Comparison of ENCODE assay signal across 13 cellular contexts in genomic region chr9:131817073-131817472, GRCh38.
DNase-seq lines count a peak whose midpoint lies in the region; ATAC-seq and TF ChIP-seq lines count a peak whose summit lies in the region.
"Had no signal": no experiment of that assay in that cellular context is flagged by ENCODE, and none has a peak within 500 bp of the region (broad histone marks: within the 10 kb centered on the region; RNA-seq: fewer than 3 reads in every experiment).

No MANE protein-coding gene starts in this region.

- H3K4me3 Mint-ChIP-seq in activated T-cell treated with anti-CD3 and anti-CD28 coated beads, Interleukin-2, amount 50 U/mL, for 4 hours: no peak overlapping the region
- H3K4me3 Mint-ChIP-seq: CD4-positive, CD25-positive, alpha-beta regulatory T cell had no signal

- H3K9me3 Mint-ChIP-seq in activated T-cell treated with anti-CD3 and anti-CD28 coated beads, Interleukin-2, amount 50 U/mL, for 4 hours: no peaks in the 10 kb centered on the region
- H3K9me3 Mint-ChIP-seq: CD4-positive, CD25-positive, alpha-beta regulatory T cell had no signal

- no peak overlapping the region for H3K27ac ChIP-seq in osteoblast (ENCODE audit: low read depth, low read length)
- H3K27ac ChIP-seq: BLaER1 treated with 17β-estradiol and CSF1 and Interleukin-3, amounts not matched to agents 10 nM and 100 nM had no signal

- no peaks in the 10 kb centered on the region for H3K4me1 Mint-ChIP-seq in activated T-cell treated with anti-CD3 and anti-CD28 coated beads, Interleukin-2, amount 50 U/mL, for 4 hours (ENCODE audit: low read depth)

- ATAC-seq in GM19035 (IDR thresholded peaks at IDR 0.05; ENCODE audit: unreplicated experiment): no peak
- ATAC-seq in activated T-cell treated with anti-CD3 and anti-CD28 coated beads, Interleukin-2, amount 50 U/mL, for 4 hours: no peak
- ATAC-seq: HCT116 had no signal

- no peaks in the 10 kb centered on the region for H3K36me3 ChIP-seq in osteoblast (ENCODE audit: insufficient read depth, low read length)
- H3K36me3 ChIP-seq: BLaER1 treated with 17β-estradiol and CSF1 and Interleukin-3, amounts not matched to agents 10 nM and 100 nM had no signal

- no peaks in the 10 kb centered on the region for H4K20me1 ChIP-seq in osteoblast (ENCODE audit: insufficient read depth, low read length)
- H4K20me1 ChIP-seq: BLaER1 treated with 17β-estradiol and CSF1 and Interleukin-3, amounts not matched to agents 10 nM and 100 nM had no signal

- no peak for TF ChIP-seq CTCF in osteoblast (IDR thresholded peaks at IDR 0.05; ENCODE audit: extremely low read depth, low read depth, low read length)

- H3K4me1 ChIP-seq in osteoblast (ENCODE audit: insufficient read depth, low read length): no peaks in the 10 kb centered on the region
- H3K4me1 ChIP-seq: BLaER1 treated with 17β-estradiol and CSF1 and Interleukin-3, amounts not matched to agents 10 nM and 100 nM had no signal

- peak; percentile 9 for DNase-seq in NCI-H2227 (lab: John Stamatoyannopoulos, UW; ENCODE audit: unreplicated experiment)
- DNase-seq in NCI-H2227 treated with DMSO at 0.1 percent for 48 hours (lab: John Stamatoyannopoulos, UW): no peak
- DNase-seq in NCI-H1092 (lab: John Stamatoyannopoulos, UW): peak; percentile 39
- peak; percentile 32 for DNase-seq in NCI-H2196 (lab: John Stamatoyannopoulos, UW; ENCODE audit: unreplicated experiment)
- peak; percentile 54 for DNase-seq in osteoblast (ENCODE audit: insufficient read length, low spot score, missing footprints)
- no peak for DNase-seq in activated T-cell treated with anti-CD3 and anti-CD28 coated beads, Interleukin-2, amount 50 U/mL, for 4 hours
- DNase-seq: 8988T; ACHN; CD4-positive, CD25-positive, alpha-beta regulatory T cell; GF-D8 had no signal

- peaks cover 38% of the 10 kb centered on the region for H3K27me3 Mint-ChIP-seq in activated T-cell treated with anti-CD3 and anti-CD28 coated beads, Interleukin-2, amount 50 U/mL, for 4 hours (ENCODE audit: low read depth)

- no peaks in the 10 kb centered on the region for H3K9me3 ChIP-seq in osteoblast (ENCODE audit: low read depth, low read length)
- H3K9me3 ChIP-seq: BLaER1 treated with 17β-estradiol and CSF1 and Interleukin-3, amounts not matched to agents 10 nM and 100 nM had no signal

- no peak overlapping the region for H3K4me2 ChIP-seq in osteoblast (ENCODE audit: insufficient read depth, low read length)
- H3K4me2 ChIP-seq: BLaER1 treated with 17β-estradiol and CSF1 and Interleukin-3, amounts not matched to agents 10 nM and 100 nM had no signal

- H3K27me3 ChIP-seq in osteoblast (ENCODE audit: insufficient read depth, low read length): peaks cover 49% of the 10 kb centered on the region
- H3K27me3 ChIP-seq: BLaER1 treated with 17β-estradiol and CSF1 and Interleukin-3, amounts not matched to agents 10 nM and 100 nM had no signal

- H3K4me3 ChIP-seq in osteoblast (ENCODE audit: insufficient read depth, low read length): no peak overlapping the region
- H3K4me3 ChIP-seq: BLaER1 treated with 17β-estradiol and CSF1 and Interleukin-3, amounts not matched to agents 10 nM and 100 nM had no signal

- H2AFZ ChIP-seq in osteoblast (ENCODE audit: low read length): no peak overlapping the region

- H3K79me2 ChIP-seq in osteoblast (ENCODE audit: insufficient read depth, low read length): no peaks in the 10 kb centered on the region

- no peaks in the 10 kb centered on the region for H3K36me3 Mint-ChIP-seq in activated T-cell treated with anti-CD3 and anti-CD28 coated beads, Interleukin-2, amount 50 U/mL, for 4 hours (ENCODE audit: insufficient read depth)
- H3K36me3 Mint-ChIP-seq: CD4-positive, CD25-positive, alpha-beta regulatory T cell had no signal

Comparison
In these comparisons a context has a peak if more than half of its experiments do, and no peak if none do; other contexts are left out.
1. DNase-seq: peak in NCI-H2227 (single experiment), NCI-H1092 (single experiment), NCI-H2196 (single experiment) and osteoblast (single experiment); none in NCI-H2227 treated with DMSO at 0.1 percent for 48 hours (single experiment) and activated T-cell treated with anti-CD3 and anti-CD28 coated beads, Interleukin-2, amount 50 U/mL, for 4 hours (single experiment).